11 cellular contexts compared by ENCODE assay signal in the genomic region with DNA sequence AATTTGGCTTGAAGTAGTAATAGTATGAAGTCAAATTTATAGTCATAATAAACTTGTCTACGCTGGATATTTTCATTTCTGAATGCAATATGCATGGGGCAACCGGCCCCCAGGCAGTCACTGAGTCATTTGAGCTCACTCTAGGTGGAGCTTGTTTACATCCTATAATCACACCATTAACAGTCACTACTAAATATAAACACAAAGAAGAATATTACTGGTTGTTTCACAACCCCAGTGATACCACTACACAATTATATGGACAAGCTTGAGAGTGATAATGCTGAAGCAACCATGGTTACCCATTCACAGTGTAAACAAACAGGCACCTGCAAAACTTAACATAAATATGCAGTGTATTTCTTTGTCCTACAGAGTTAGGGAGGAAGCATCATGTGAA.
DNase-seq lines count a peak whose midpoint lies in the region; ATAC-seq and TF ChIP-seq lines count a peak whose summit lies in the region.
"Had no signal": no experiment of that assay in that cellular context is flagged by ENCODE, and none has a peak within 500 bp of the region (broad histone marks: within the 10 kb centered on the region; RNA-seq: fewer than 3 reads in every experiment).

No MANE protein-coding gene starts in this region.

- no peaks in the 10 kb centered on the region for H3F3A ChIP-seq in GM23338 (replicated peaks; ENCODE audit: low read depth)

- H3K4me3 ChIP-seq in GM23338: no peak overlapping the region

- no peaks in the 10 kb centered on the region for H3K9me2 ChIP-seq in GM23338 (ENCODE audit: insufficient read depth)

- no peaks in the 10 kb centered on the region for H3K27me3 ChIP-seq in GM23338 (ENCODE audit: insufficient read depth)

- H3K4me1 ChIP-seq in GM23338 (ENCODE audit: insufficient read depth): no peaks in the 10 kb centered on the region

- CTCF ChIA-PET in activated CD4-positive, alpha-beta T cell treated with anti-CD3 and anti-CD28 coated beads for 36 hours (lab: Charles Lee): no interaction called here

- no peak for DNase-seq in GM23338 (ENCODE audit: low spot score)
- DNase-seq in NAMALWA (ENCODE audit: low spot score): peak; percentile 74
- DNase-seq in dermis microvascular lymphatic vessel endothelial cell (ENCODE audit: low read depth in 2 of 2): peak; percentile 50 to 72
- DNase-seq in NCI-H1048 (lab: John Stamatoyannopoulos, UW): no peak
- DNase-seq in activated CD4-positive, alpha-beta T cell treated with anti-CD3 and anti-CD28 coated beads for 36 hours: no peak
- no peak for DNase-seq in glomerular visceral epithelial cell (ENCODE audit: extremely low spot score)
- no peak for DNase-seq in activated CD8-positive, alpha-beta memory T cell treated with anti-CD3 and anti-CD28 coated beads for 24 hours
- DNase-seq: activated CD8-positive, alpha-beta memory T cell treated with anti-CD3 and anti-CD28 coated beads, Interleukin-2, amount 50 U/mL, for 4 hours; posterior cingulate gyrus had no signal

- no peaks in the 10 kb centered on the region; the same call in 2 of the 3 replicates for H3K9me3 Mint-ChIP-seq in GM23338
- H3K9me3 Mint-ChIP-seq in activated CD4-positive, alpha-beta T cell treated with anti-CD3 and anti-CD28 coated beads for 36 hours (ENCODE audit: low read depth): no peaks in the 10 kb centered on the region
- H3K9me3 Mint-ChIP-seq: stimulated activated naive CD8-positive, alpha-beta T cell treated with anti-CD3 and anti-CD28 coated beads, Interleukin-15, Interleukin-2, amounts not matched to agents 100 ng/mL and 50 ng/mL, for 24 hours had no signal

- POLR2A ChIA-PET in activated CD4-positive, alpha-beta T cell treated with anti-CD3 and anti-CD28 coated beads for 36 hours (lab: Charles Lee): no interaction called here

- no peaks in the 10 kb centered on the region for H3K36me3 Mint-ChIP-seq in GM23338 (ENCODE audit: low read depth)
- H3K36me3 Mint-ChIP-seq in activated CD4-positive, alpha-beta T cell treated with anti-CD3 and anti-CD28 coated beads for 36 hours (ENCODE audit: low read depth): no peaks in the 10 kb centered on the region

- peak; percentile 86 for ATAC-seq in GM18499 (IDR thresholded peaks at IDR 0.05; ENCODE audit: insufficient read depth, unreplicated experiment)
- no peak for ATAC-seq in GM23338
- no peak for ATAC-seq in activated CD4-positive, alpha-beta T cell treated with anti-CD3 and anti-CD28 coated beads for 36 hours

- no peaks in the 10 kb centered on the region for H4K20me1 ChIP-seq in GM23338 (replicated peaks; ENCODE audit: insufficient read depth)

- H3K27ac ChIP-seq in GM23338 (ENCODE audit: low read depth): no peak overlapping the region

- H3K27ac Mint-ChIP-seq in GM23338: peak overlapping the region; percentile 60
- no peak overlapping the region for H3K27ac Mint-ChIP-seq in activated CD4-positive, alpha-beta T cell treated with anti-CD3 and anti-CD28 coated beads for 36 hours
- H3K27ac Mint-ChIP-seq: stimulated activated naive CD8-positive, alpha-beta T cell treated with anti-CD3 and anti-CD28 coated beads, Interleukin-15, Interleukin-2, amounts not matched to agents 100 ng/mL and 50 ng/mL, for 24 hours had no signal

- H3K4me2 ChIP-seq in GM23338: no peak overlapping the region

- H3K4me3 Mint-ChIP-seq in GM23338: no peak overlapping the region
- H3K4me3 Mint-ChIP-seq in activated CD4-positive, alpha-beta T cell treated with anti-CD3 and anti-CD28 coated beads for 36 hours: no peak overlapping the region
- H3K4me3 Mint-ChIP-seq: stimulated activated naive CD8-positive, alpha-beta T cell treated with anti-CD3 and anti-CD28 coated beads, Interleukin-15, Interleukin-2, amounts not matched to agents 100 ng/mL and 50 ng/mL, for 24 hours had no signal

- TF ChIP-seq CTCF in GM23338 (conservative IDR thresholded peaks at IDR 0.05; ENCODE audit: low read depth in 2 of 2): no peak

- H3K79me2 ChIP-seq in GM23338 (replicated peaks; ENCODE audit: insufficient read depth): no peaks in the 10 kb centered on the region

- intact Hi-C loops in activated CD4-positive, alpha-beta T cell treated with anti-CD3 and anti-CD28 coated beads for 36 hours (cut with DNase I, micrococcal nuclease): loop anchor here in 1 of 2 experiments (10.0 kb wide), 1 partner anchor 353 kb away; no protein-coding TSS in a partner anchor

- peaks cover 16% of the 10 kb centered on the region; the same call in 2 of the 3 replicates for H3K4me1 Mint-ChIP-seq in GM23338
- H3K4me1 Mint-ChIP-seq in activated CD4-positive, alpha-beta T cell treated with anti-CD3 and anti-CD28 coated beads for 36 hours: no peaks in the 10 kb centered on the region

- H2AFZ ChIP-seq in GM23338: no peak overlapping the region

- no peaks in the 10 kb centered on the region for H3K27me3 Mint-ChIP-seq in GM23338 (ENCODE audit: insufficient read depth, low read depth, poor library complexity)
- H3K27me3 Mint-ChIP-seq in activated CD4-positive, alpha-beta T cell treated with anti-CD3 and anti-CD28 coated beads for 36 hours: no peaks in the 10 kb centered on the region
- H3K27me3 Mint-ChIP-seq: stimulated activated naive CD8-positive, alpha-beta T cell treated with anti-CD3 and anti-CD28 coated beads, Interleukin-15, Interleukin-2, amounts not matched to agents 100 ng/mL and 50 ng/mL, for 24 hours had no signal

- no peaks in the 10 kb centered on the region for H3K36me3 ChIP-seq in GM23338 (ENCODE audit: insufficient read depth)

TF ChIP-seq in GM23338, 12 proteins besides CTCF, POLR2A, EP300 and RAD21 (continues in another document):
- TF ChIP-seq, protein P1, sequence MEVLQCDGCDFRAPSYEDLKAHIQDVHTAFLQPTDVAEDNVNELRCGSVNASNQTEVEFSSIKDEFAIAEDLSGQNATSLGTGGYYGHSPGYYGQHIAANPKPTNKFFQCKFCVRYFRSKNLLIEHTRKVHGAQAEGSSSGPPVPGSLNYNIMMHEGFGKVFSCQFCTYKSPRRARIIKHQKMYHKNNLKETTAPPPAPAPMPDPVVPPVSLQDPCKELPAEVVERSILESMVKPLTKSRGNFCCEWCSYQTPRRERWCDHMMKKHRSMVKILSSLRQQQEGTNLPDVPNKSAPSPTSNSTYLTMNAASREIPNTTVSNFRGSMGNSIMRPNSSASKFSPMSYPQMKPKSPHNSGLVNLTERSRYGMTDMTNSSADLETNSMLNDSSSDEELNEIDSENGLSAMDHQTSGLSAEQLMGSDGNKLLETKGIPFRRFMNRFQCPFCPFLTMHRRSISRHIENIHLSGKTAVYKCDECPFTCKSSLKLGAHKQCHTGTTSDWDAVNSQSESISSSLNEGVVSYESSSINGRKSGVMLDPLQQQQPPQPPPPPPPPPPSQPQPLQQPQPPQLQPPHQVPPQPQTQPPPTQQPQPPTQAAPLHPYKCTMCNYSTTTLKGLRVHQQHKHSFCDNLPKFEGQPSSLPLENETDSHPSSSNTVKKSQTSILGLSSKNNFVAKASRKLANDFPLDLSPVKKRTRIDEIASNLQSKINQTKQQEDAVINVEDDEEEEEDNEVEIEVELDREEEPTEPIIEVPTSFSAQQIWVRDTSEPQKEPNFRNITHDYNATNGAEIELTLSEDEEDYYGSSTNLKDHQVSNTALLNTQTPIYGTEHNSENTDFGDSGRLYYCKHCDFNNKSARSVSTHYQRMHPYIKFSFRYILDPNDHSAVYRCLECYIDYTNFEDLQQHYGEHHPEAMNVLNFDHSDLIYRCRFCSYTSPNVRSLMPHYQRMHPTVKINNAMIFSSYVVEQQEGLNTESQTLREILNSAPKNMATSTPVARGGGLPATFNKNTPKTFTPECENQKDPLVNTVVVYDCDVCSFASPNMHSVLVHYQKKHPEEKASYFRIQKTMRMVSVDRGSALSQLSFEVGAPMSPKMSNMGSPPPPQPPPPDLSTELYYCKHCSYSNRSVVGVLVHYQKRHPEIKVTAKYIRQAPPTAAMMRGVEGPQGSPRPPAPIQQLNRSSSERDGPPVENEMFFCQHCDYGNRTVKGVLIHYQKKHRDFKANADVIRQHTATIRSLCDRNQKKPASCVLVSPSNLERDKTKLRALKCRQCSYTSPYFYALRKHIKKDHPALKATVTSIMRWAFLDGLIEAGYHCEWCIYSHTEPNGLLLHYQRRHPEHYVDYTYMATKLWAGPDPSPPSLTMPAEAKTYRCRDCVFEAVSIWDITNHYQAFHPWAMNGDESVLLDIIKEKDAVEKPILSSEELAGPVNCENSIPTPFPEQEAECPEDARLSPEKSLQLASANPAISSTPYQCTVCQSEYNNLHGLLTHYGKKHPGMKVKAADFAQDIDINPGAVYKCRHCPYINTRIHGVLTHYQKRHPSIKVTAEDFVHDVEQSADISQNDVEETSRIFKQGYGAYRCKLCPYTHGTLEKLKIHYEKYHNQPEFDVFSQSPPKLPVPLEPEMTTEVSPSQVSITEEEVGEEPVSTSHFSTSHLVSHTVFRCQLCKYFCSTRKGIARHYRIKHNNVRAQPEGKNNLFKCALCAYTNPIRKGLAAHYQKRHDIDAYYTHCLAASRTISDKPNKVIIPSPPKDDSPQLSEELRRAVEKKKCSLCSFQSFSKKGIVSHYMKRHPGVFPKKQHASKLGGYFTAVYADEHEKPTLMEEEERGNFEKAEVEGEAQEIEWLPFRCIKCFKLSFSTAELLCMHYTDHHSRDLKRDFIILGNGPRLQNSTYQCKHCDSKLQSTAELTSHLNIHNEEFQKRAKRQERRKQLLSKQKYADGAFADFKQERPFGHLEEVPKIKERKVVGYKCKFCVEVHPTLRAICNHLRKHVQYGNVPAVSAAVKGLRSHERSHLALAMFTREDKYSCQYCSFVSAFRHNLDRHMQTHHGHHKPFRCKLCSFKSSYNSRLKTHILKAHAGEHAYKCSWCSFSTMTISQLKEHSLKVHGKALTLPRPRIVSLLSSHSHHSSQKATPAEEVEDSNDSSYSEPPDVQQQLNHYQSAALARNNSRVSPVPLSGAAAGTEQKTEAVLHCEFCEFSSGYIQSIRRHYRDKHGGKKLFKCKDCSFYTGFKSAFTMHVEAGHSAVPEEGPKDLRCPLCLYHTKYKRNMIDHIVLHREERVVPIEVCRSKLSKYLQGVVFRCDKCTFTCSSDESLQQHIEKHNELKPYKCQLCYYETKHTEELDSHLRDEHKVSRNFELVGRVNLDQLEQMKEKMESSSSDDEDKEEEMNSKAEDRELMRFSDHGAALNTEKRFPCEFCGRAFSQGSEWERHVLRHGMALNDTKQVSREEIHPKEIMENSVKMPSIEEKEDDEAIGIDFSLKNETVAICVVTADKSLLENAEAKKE (CRISPR knock-in tag; IDR thresholded peaks at IDR 0.05): no peak
- TF ChIP-seq NANOG (IDR thresholded peaks at IDR 0.05; ENCODE audit: borderline replicate concordance): no peak
- no peak for TF ChIP-seq EZH2 (IDR thresholded peaks at IDR 0.05; ENCODE audit: low read depth, unreplicated experiment)
- TF ChIP-seq STAT1 (IDR thresholded peaks at IDR 0.05; ENCODE audit: unreplicated experiment): no peak

Comparison
In these comparisons a context has a peak if more than half of its experiments do, and no peak if none do; other contexts are left out.
1. DNase-seq: peak in NAMALWA (single experiment) and dermis microvascular lymphatic vessel endothelial cell (2 of 2); none in GM23338 (single experiment), NCI-H1048 (single experiment), activated CD4-positive, alpha-beta T cell treated with anti-CD3 and anti-CD28 coated beads for 36 hours (single experiment), glomerular visceral epithelial cell (single experiment) and activated CD8-positive, alpha-beta memory T cell treated with anti-CD3 and anti-CD28 coated beads for 24 hours (single experiment).